Comparison of ENCODE assay signal across 17 cellular contexts in genomic region chr10:11285171-11285570, GRCh38.
A peak's percentile ranks its signal among the peaks of the same experiment; 100 is the strongest.
DNase-seq lines count a peak whose midpoint lies in the region; TF ChIP-seq lines count a peak whose summit lies in the region.
"Had no signal": no experiment of that assay in that cellular context is flagged by ENCODE, and none has a peak within 500 bp of the region (broad histone marks: within the 10 kb centered on the region; RNA-seq: fewer than 3 reads in every experiment).

No MANE protein-coding gene starts in this region.

- H3K27ac ChIP-seq in coronary artery: no peak overlapping the region

- no peak overlapping the region for H3K4me3 Mint-ChIP-seq in progenitor cell of endocrine pancreas (ENCODE audit: low read depth)
- H3K4me3 Mint-ChIP-seq: CD8-positive, alpha-beta T cell; central memory CD8-positive, alpha-beta T cell; T-helper 2 cell treated with Interferon-gamma antibody and Interleukin-4, amounts not matched to agents 5 μg/mL and 100 μg/mL, for 36 hours had no signal

- DNase-seq in DMS 273 (lab: John Stamatoyannopoulos, UW; ENCODE audit: unreplicated experiment): peak; percentile 53
- DNase-seq in HFF-Myc (ENCODE audit: extremely low read depth, low read depth): no peak
- DNase-seq in coronary artery (ENCODE audit: low spot score): peak; percentile 31
- no peak for DNase-seq in progenitor cell of endocrine pancreas (ENCODE audit: low spot score, unreplicated experiment)
- DNase-seq in NCI-H2081 treated with DMSO at 0.1 percent for 48 hours (lab: John Stamatoyannopoulos, UW): no peak
- no peak for DNase-seq in NCI-H187 (lab: John Stamatoyannopoulos, UW)
- no peak for DNase-seq in NOMO-1 treated with dmso at 0.1 percent for 144 hours (lab: John Stamatoyannopoulos, UW; ENCODE audit: unreplicated experiment)
- no peak for DNase-seq in cerebellar cortex (ENCODE audit: low spot score)
- DNase-seq: activated CD4-positive, alpha-beta T cell treated with anti-CD3 and anti-CD28 coated beads for 48 hours; activated T-cell treated with anti-CD3 and anti-CD28 coated beads, Interleukin-2, amount 50 U/mL, for 1 hour; GF-D8; NCI-H1417; Right ventricle myocardium superior had no signal

- H3K36me3 Mint-ChIP-seq in progenitor cell of endocrine pancreas (ENCODE audit: insufficient read depth): no peaks in the 10 kb centered on the region

- H3K27me3 Mint-ChIP-seq in progenitor cell of endocrine pancreas: no peaks in the 10 kb centered on the region
- H3K27me3 Mint-ChIP-seq: central memory CD8-positive, alpha-beta T cell; IgD-negative memory B cell had no signal

- H3K27ac Mint-ChIP-seq in progenitor cell of endocrine pancreas: no peak overlapping the region
- H3K27ac Mint-ChIP-seq: T-helper 2 cell treated with Interferon-gamma antibody and Interleukin-4, amounts not matched to agents 5 μg/mL and 100 μg/mL, for 36 hours had no signal

- H3K4me3 ChIP-seq in HFF-Myc (replicated peaks; ENCODE audit: low read depth, low read length) (no peak overlapping the region), coronary artery (no peak overlapping the region)

- H3K4me1 Mint-ChIP-seq in progenitor cell of endocrine pancreas (ENCODE audit: low read depth): no peaks in the 10 kb centered on the region

- H3K9me3 Mint-ChIP-seq in progenitor cell of endocrine pancreas (ENCODE audit: low read depth): no peaks in the 10 kb centered on the region
- H3K9me3 Mint-ChIP-seq: CD8-positive, alpha-beta T cell; central memory CD8-positive, alpha-beta T cell; IgD-negative memory B cell; T-helper 2 cell treated with Interferon-gamma antibody and Interleukin-4, amounts not matched to agents 5 μg/mL and 100 μg/mL, for 36 hours had no signal

- TF ChIP-seq CTCF in HFF-Myc (IDR thresholded peaks at IDR 0.05; ENCODE audit: low read depth, low read length, missing control alignments): peak; percentile 19
- TF ChIP-seq CTCF in coronary artery (IDR thresholded peaks at IDR 0.05): no peak
- peak; percentile 20 for TF ChIP-seq CTCF in progenitor cell of endocrine pancreas (IDR thresholded peaks at IDR 0.05; ENCODE audit: unreplicated experiment)

Comparison
In these comparisons a context has a peak if more than half of its experiments do, and no peak if none do; other contexts are left out.
1. DNase-seq: peak in DMS 273 (single experiment) and coronary artery (single experiment); none in HFF-Myc (single experiment), progenitor cell of endocrine pancreas (single experiment), NCI-H2081 treated with DMSO at 0.1 percent for 48 hours (single experiment), NCI-H187 (0 of 2), NOMO-1 treated with dmso at 0.1 percent for 144 hours (single experiment) and cerebellar cortex (single experiment).